In the genomic region with DNA sequence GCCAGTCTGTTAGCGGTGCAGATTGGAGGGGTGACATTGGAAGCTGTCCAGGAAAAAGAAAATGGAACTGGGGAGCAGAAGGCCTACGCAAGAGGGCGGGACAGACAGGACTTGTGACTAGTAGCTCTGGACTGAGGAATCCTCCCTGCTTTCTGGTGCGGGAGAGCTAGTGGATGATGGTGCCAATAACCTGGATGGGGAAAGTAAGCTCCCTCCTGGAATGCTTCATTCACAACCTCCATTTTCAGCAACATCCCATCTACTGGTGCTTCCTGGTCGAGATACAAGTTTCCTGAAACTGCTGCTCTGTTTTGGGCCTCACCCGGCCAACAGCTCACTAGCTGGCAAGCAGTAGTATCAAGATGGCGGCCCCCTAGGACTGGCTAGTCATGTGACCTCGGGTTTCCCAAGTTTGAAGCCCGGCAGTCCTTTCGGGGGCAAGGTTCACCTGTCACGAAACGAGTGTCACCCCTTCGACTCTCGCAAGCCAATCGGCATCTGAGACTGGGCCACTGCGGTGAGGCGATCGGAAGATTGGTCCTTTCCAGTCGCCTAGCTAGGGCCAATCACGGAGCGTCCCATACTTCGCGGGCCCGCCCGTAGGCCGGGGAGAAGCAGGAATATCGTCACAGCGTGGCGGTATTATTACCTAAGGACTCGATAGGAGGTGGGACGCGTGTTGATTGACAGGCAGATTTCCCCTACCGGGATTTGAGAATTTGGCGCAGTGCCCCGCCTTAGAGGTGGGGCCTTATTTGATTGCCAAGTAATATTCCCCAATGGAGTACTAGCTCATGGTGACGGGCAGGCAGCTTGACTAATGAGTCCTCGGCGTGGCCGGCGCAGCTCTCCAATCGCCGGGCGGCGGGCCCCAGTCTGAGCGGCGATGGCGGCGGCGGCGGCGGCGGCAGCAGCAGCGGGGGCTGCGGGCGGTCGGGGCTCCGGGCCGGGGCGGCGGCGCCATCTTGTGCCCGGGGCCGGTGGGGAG, we compare ENCODE assay signal across 8 cellular contexts. TPM values are rescaled to one million over a fixed set of nuclear protein-coding genes. Genes with fewer than 3 reads are reported as not detected.
DNase-seq lines count a peak whose midpoint lies in the region; ATAC-seq, FAIRE-seq and TF ChIP-seq lines count a peak whose summit lies in the region.

A gene with protein sequence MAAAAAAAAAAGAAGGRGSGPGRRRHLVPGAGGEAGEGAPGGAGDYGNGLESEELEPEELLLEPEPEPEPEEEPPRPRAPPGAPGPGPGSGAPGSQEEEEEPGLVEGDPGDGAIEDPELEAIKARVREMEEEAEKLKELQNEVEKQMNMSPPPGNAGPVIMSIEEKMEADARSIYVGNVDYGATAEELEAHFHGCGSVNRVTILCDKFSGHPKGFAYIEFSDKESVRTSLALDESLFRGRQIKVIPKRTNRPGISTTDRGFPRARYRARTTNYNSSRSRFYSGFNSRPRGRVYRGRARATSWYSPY (plus strand): TSS at position 874 of the 988 bp plus-strand sequence. CDS start 13 bp downstream, at position 887.

- peak; percentile 87 for ATAC-seq in GM19043 (IDR thresholded peaks at IDR 0.05; ENCODE audit: low read depth, unreplicated experiment)
- peak; percentile 92 for ATAC-seq in HG03378 (IDR thresholded peaks at IDR 0.05; ENCODE audit: unreplicated experiment)

- peak; percentile 95 for FAIRE-seq in islet of Langerhans (lab: Jason Lieb, UNC)

- DNase-seq in AG10803 (ENCODE audit: low read depth) (peak; percentile 100), NCI-H460 (ENCODE audit: extremely low read depth, low read depth) (peak; percentile 100), cerebellar nuclear complex (lab: John Stamatoyannopoulos, UW) (peak; percentile 100)
- DNase-seq in activated CD4-positive, CD25-positive, alpha-beta regulatory T cell treated with anti-CD3 and anti-CD28 coated beads, Interleukin-2, amount 50 U/mL, for 72 hours = peak; percentile 94
- peak; percentile 92 for DNase-seq in stimulated activated CD4-positive, alpha-beta T cell treated with anti-CD3 and anti-CD28 coated beads, Interleukin-12 subunit alpha, Interleukin-12 subunit beta, amount 100 ng/mL, for 4 hours

- H3K4me3 ChIP-seq in AG10803 (ENCODE audit: low read length) = peak within 1 kb of the TSS; percentile 93

- no peak for TF ChIP-seq CTCF in AG10803 (conservative IDR thresholded peaks at IDR 0.05; ENCODE audit: low read length)

RNA-seq across cellular contexts. Expression of the gene that starts here (rescaled TPM):
- 70.8 and 90.2 TPM in 2 replicates for total RNA-seq in NCI-H460 (2014; rRNA removed; shearing (Covaris generic))
- polyA plus RNA-seq in NCI-H460 (2014; cell fraction: nucleus; rRNA removed) = 321 and 389 TPM in 2 replicates

Comparison
In these comparisons a context has a peak if more than half of its experiments do, and no peak if none do; other contexts are left out.
1. Peak in every context shown above with its lines: DNase-seq, ATAC-seq and H3K4me3 ChIP-seq.